In genomic region chr12:12999276-12999958, GRCh38 we compare ENCODE assay signal across 8 cellular contexts. TPM values are rescaled to one million over a fixed set of nuclear protein-coding genes. Genes with fewer than 3 reads are reported as not detected.
A peak's percentile ranks its signal among the peaks of the same experiment; 100 is the strongest.
DNase-seq lines count a peak whose midpoint lies in the region; ATAC-seq and TF ChIP-seq lines count a peak whose summit lies in the region.

No MANE protein-coding gene starts in this region.

- H3K27ac Mint-ChIP-seq in activated CD4-positive, alpha-beta T cell treated with anti-CD3 and anti-CD28 coated beads, Interleukin-2, amount 10 ng/mL, durations not matched to agents 7 days and 5 days = peak overlapping the region; percentile 94
- peak overlapping the region; percentile 55 for H3K27ac Mint-ChIP-seq in activated T-helper 1 cell treated with anti-CD3 and anti-CD28 coated beads, Interleukin-12 subunit alpha, Interleukin-12 subunit beta, Interleukin-2, Interleukin-4 antibody, amounts not matched to agents 30 ng/mL and 10 ng/mL and 1 ng/mL, durations not matched to agents 14 hours and 24 hours and 36 hours

- H3K36me3 ChIP-seq in left ventricle myocardium inferior = no peaks in the 10 kb centered on the region

- peaks cover 26% of the 10 kb centered on the region for H3K27me3 Mint-ChIP-seq in activated CD4-positive, alpha-beta T cell treated with anti-CD3 and anti-CD28 coated beads, Interleukin-2, amount 10 ng/mL, durations not matched to agents 7 days and 5 days
- peaks cover 34% of the 10 kb centered on the region for H3K27me3 Mint-ChIP-seq in activated T-helper 1 cell treated with anti-CD3 and anti-CD28 coated beads, Interleukin-12 subunit alpha, Interleukin-12 subunit beta, Interleukin-2, Interleukin-4 antibody, amounts not matched to agents 30 ng/mL and 10 ng/mL and 1 ng/mL, durations not matched to agents 14 hours and 24 hours and 36 hours (ENCODE audit: insufficient read depth)

- H3K4me1 Mint-ChIP-seq in activated CD4-positive, alpha-beta T cell treated with anti-CD3 and anti-CD28 coated beads, Interleukin-2, amount 10 ng/mL, durations not matched to agents 7 days and 5 days = peaks cover 29% of the 10 kb centered on the region
- peaks cover 37% of the 10 kb centered on the region for H3K4me1 Mint-ChIP-seq in activated T-helper 1 cell treated with anti-CD3 and anti-CD28 coated beads, Interleukin-12 subunit alpha, Interleukin-12 subunit beta, Interleukin-2, Interleukin-4 antibody, amounts not matched to agents 30 ng/mL and 10 ng/mL and 1 ng/mL, durations not matched to agents 14 hours and 24 hours and 36 hours (ENCODE audit: low read depth)

- H3K4me3 Mint-ChIP-seq in activated CD4-positive, alpha-beta T cell treated with anti-CD3 and anti-CD28 coated beads, Interleukin-2, amount 10 ng/mL, durations not matched to agents 7 days and 5 days = peak overlapping the region; percentile 81
- peak overlapping the region; percentile 87 for H3K4me3 Mint-ChIP-seq in activated T-helper 1 cell treated with anti-CD3 and anti-CD28 coated beads, Interleukin-12 subunit alpha, Interleukin-12 subunit beta, Interleukin-2, Interleukin-4 antibody, amounts not matched to agents 30 ng/mL and 10 ng/mL and 1 ng/mL, durations not matched to agents 14 hours and 24 hours and 36 hours

- H3K36me3 Mint-ChIP-seq in activated CD4-positive, alpha-beta T cell treated with anti-CD3 and anti-CD28 coated beads, Interleukin-2, amount 10 ng/mL, durations not matched to agents 7 days and 5 days (ENCODE audit: low read depth) = no peaks in the 10 kb centered on the region
- H3K36me3 Mint-ChIP-seq in activated T-helper 1 cell treated with anti-CD3 and anti-CD28 coated beads, Interleukin-12 subunit alpha, Interleukin-12 subunit beta, Interleukin-2, Interleukin-4 antibody, amounts not matched to agents 30 ng/mL and 10 ng/mL and 1 ng/mL, durations not matched to agents 14 hours and 24 hours and 36 hours (ENCODE audit: low read depth) = no peaks in the 10 kb centered on the region

- POLR2A ChIA-PET in activated CD4-positive, alpha-beta T cell treated with anti-CD3 and anti-CD28 coated beads, Interleukin-2, amount 10 ng/mL, durations not matched to agents 7 days and 5 days (lab: Charles Lee) = no interaction called here

- H3K9me3 ChIP-seq in left ventricle myocardium inferior (replicated peaks) = no peaks in the 10 kb centered on the region

- H3K9me3 Mint-ChIP-seq in activated CD4-positive, alpha-beta T cell treated with anti-CD3 and anti-CD28 coated beads, Interleukin-2, amount 10 ng/mL, durations not matched to agents 7 days and 5 days = no peaks in the 10 kb centered on the region
- no peaks in the 10 kb centered on the region for H3K9me3 Mint-ChIP-seq in activated T-helper 1 cell treated with anti-CD3 and anti-CD28 coated beads, Interleukin-12 subunit alpha, Interleukin-12 subunit beta, Interleukin-2, Interleukin-4 antibody, amounts not matched to agents 30 ng/mL and 10 ng/mL and 1 ng/mL, durations not matched to agents 14 hours and 24 hours and 36 hours

- peak overlapping the region; percentile 86 for H3K4me3 ChIP-seq in left ventricle myocardium inferior
- H3K4me3 ChIP-seq in retinal pigment epithelial cell (ENCODE audit: low read length) = peak overlapping the region; percentile 87

- DNase-seq in activated CD4-positive, alpha-beta T cell treated with anti-CD3 and anti-CD28 coated beads, Interleukin-2, amount 10 ng/mL, durations not matched to agents 7 days and 5 days = no peak
- no peak for DNase-seq in activated CD4-positive, alpha-beta T cell treated with anti-CD3 and anti-CD28 coated beads, Interleukin-2, amount 50 U/mL, for 4 hours
- no peak for DNase-seq in activated T-helper 1 cell treated with anti-CD3 and anti-CD28 coated beads, Interleukin-12 subunit alpha, Interleukin-12 subunit beta, Interleukin-2, Interleukin-4 antibody, amounts not matched to agents 30 ng/mL and 10 ng/mL and 1 ng/mL, durations not matched to agents 14 hours and 24 hours and 36 hours (ENCODE audit: low spot score)
- DNase-seq in left ventricle myocardium inferior = no peak
- no peak for DNase-seq in retinal pigment epithelial cell (ENCODE audit: low read depth)
- DNase-seq in NCI-H2029 (lab: John Stamatoyannopoulos, UW) = no peak

- CTCF ChIA-PET in activated CD4-positive, alpha-beta T cell treated with anti-CD3 and anti-CD28 coated beads, Interleukin-2, amount 10 ng/mL, durations not matched to agents 7 days and 5 days (lab: Charles Lee) = interaction anchor here (1.0 kb wide), 1 partner anchor 13 kb away, joined by 5 read pairs; no protein-coding TSS in a partner anchor

- ATAC-seq in HG02610 (IDR thresholded peaks at IDR 0.05; ENCODE audit: unreplicated experiment) (no peak), GM18519 (IDR thresholded peaks at IDR 0.05; ENCODE audit: low FRiP score, unreplicated experiment) (no peak)

- intact Hi-C loops in activated T-helper 1 cell treated with anti-CD3 and anti-CD28 coated beads, Interleukin-12 subunit alpha, Interleukin-12 subunit beta, Interleukin-2, Interleukin-4 antibody, amounts not matched to agents 30 ng/mL and 10 ng/mL and 1 ng/mL, durations not matched to agents 14 hours and 24 hours and 36 hours (cut with micrococcal nuclease) = no loop called here
- intact Hi-C loops in left ventricle myocardium inferior (cut with micrococcal nuclease) = no loop called here

- H3K27me3 ChIP-seq in left ventricle myocardium inferior (ENCODE audit: low read depth) = no peaks in the 10 kb centered on the region

- TF ChIP-seq CTCF in left ventricle myocardium inferior (IDR thresholded peaks at IDR 0.05; ENCODE audit: borderline replicate concordance) (no peak), retinal pigment epithelial cell (conservative IDR thresholded peaks at IDR 0.05; ENCODE audit: low read depth, low read length) (no peak)

- H3K27ac ChIP-seq in left ventricle myocardium inferior (replicated peaks) = peak overlapping the region; percentile 92

- peaks cover 58% of the 10 kb centered on the region for H3K4me1 ChIP-seq in left ventricle myocardium inferior

RNA-seq across cellular contexts. Expression of gene HEBP1, which starts 0.6 kb away (rescaled TPM):
- total RNA-seq in activated CD4-positive, alpha-beta T cell treated with anti-CD3 and anti-CD28 coated beads, Interleukin-2, amount 10 ng/mL, durations not matched to agents 7 days and 5 days = 10 to 100 TPM; 19.6 to 21.2 TPM
- total RNA-seq in activated T-helper 1 cell treated with anti-CD3 and anti-CD28 coated beads, Interleukin-12 subunit alpha, Interleukin-12 subunit beta, Interleukin-2, Interleukin-4 antibody, amounts not matched to agents 30 ng/mL and 10 ng/mL and 1 ng/mL, durations not matched to agents 14 hours and 24 hours and 36 hours = 9.5 and 11.3 TPM in 2 replicates
- 65.4 TPM for total RNA-seq in left ventricle myocardium inferior

RNA-seq across cellular contexts. Expression of gene FAM234B, which starts 44.8 kb away (rescaled TPM):
- total RNA-seq in activated CD4-positive, alpha-beta T cell treated with anti-CD3 and anti-CD28 coated beads, Interleukin-2, amount 10 ng/mL, durations not matched to agents 7 days and 5 days = 1 to 10 TPM; 3.9 to 4.4 TPM
- total RNA-seq in activated T-helper 1 cell treated with anti-CD3 and anti-CD28 coated beads, Interleukin-12 subunit alpha, Interleukin-12 subunit beta, Interleukin-2, Interleukin-4 antibody, amounts not matched to agents 30 ng/mL and 10 ng/mL and 1 ng/mL, durations not matched to agents 14 hours and 24 hours and 36 hours = 6.0 and 6.6 TPM in 2 replicates
- total RNA-seq in left ventricle myocardium inferior = 1.8 TPM

RNA-seq across cellular contexts. Expression of gene GPRC5D, which starts 47.4 kb away (rescaled TPM):
- total RNA-seq in activated CD4-positive, alpha-beta T cell treated with anti-CD3 and anti-CD28 coated beads, Interleukin-2, amount 10 ng/mL, durations not matched to agents 7 days and 5 days = under 1 TPM; 0.22 to 0.67 TPM
- total RNA-seq in activated T-helper 1 cell treated with anti-CD3 and anti-CD28 coated beads, Interleukin-12 subunit alpha, Interleukin-12 subunit beta, Interleukin-2, Interleukin-4 antibody, amounts not matched to agents 30 ng/mL and 10 ng/mL and 1 ng/mL, durations not matched to agents 14 hours and 24 hours and 36 hours = not detected in 2 replicates
- total RNA-seq in left ventricle myocardium inferior = not detected
